Comparison of ENCODE assay signal across 1 cellular context in the genomic region with DNA sequence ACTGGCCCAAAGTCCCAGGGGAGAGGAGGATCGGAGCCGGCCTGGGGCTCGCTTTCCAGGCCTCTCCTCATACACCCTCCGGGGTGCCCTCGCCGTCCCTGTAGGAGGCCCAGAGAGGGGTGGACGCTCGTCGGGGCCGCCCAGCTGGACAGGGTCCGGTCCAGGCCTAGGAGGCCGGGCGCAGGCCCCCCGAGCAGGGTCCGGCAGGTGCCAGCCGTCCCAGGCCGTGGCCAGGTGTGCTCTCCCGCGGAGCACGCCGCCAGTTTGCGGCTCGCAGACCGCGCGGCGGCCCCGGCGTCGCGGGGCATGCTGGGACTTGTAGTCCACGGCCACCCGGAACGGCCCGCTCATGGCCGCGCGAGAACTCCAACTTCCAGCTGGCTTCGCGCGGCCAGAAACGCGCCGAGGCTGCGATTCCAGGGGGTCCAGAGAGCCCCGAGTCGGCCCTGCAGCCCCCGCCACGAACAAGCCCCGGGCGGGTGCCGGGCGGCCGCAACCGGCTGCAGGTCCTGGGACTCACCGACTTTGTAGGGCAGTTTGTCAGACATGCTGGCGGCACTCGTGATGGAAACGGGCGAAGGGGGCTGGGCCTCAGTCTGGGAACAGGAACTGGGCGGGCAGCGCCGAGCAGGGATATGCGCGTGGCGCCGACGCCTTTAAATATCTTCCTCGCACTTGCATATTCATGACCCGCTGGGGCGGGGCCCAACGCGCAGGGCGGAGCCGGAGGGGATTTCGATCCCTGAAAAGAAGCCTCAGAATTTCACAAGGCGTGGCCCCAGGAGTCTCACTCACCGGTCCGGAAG.
TF ChIP-seq lines count a peak whose summit lies in the region.

A gene (minus strand): TSS at position 633 of the 806 bp plus-strand sequence. CDS start 85 bp downstream, at position 548.

TF ChIP-seq in WTC11, 78 proteins besides CTCF, POLR2A, EP300 and RAD21 (continued from another document and continues in another):
- TF ChIP-seq, protein P1, sequence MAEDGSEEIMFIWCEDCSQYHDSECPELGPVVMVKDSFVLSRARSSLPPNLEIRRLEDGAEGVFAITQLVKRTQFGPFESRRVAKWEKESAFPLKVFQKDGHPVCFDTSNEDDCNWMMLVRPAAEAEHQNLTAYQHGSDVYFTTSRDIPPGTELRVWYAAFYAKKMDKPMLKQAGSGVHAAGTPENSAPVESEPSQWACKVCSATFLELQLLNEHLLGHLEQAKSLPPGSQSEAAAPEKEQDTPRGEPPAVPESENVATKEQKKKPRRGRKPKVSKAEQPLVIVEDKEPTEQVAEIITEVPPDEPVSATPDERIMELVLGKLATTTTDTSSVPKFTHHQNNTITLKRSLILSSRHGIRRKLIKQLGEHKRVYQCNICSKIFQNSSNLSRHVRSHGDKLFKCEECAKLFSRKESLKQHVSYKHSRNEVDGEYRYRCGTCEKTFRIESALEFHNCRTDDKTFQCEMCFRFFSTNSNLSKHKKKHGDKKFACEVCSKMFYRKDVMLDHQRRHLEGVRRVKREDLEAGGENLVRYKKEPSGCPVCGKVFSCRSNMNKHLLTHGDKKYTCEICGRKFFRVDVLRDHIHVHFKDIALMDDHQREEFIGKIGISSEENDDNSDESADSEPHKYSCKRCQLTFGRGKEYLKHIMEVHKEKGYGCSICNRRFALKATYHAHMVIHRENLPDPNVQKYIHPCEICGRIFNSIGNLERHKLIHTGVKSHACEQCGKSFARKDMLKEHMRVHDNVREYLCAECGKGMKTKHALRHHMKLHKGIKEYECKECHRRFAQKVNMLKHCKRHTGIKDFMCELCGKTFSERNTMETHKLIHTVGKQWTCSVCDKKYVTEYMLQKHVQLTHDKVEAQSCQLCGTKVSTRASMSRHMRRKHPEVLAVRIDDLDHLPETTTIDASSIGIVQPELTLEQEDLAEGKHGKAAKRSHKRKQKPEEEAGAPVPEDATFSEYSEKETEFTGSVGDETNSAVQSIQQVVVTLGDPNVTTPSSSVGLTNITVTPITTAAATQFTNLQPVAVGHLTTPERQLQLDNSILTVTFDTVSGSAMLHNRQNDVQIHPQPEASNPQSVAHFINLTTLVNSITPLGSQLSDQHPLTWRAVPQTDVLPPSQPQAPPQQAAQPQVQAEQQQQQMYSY (CRISPR knock-in tag; IDR thresholded peaks at IDR 0.05): no peak; the same call in 1 of the 2 replicates
- TF ChIP-seq ZNF671 (CRISPR knock-in tag; IDR thresholded peaks at IDR 0.05) (no peak), SMAD4 (CRISPR knock-in tag; IDR thresholded peaks at IDR 0.05) (0 out of 2 replicates have a peak, but pooled peaks have one; percentile 59), KAT7 (CRISPR knock-in tag; IDR thresholded peaks at IDR 0.05; ENCODE audit: borderline replicate concordance) (0 out of 2 replicates have a peak, but pooled peaks have one; percentile 73), TP53 (CRISPR knock-in tag; IDR thresholded peaks at IDR 0.05) (no peak), SOX15 (CRISPR knock-in tag; IDR thresholded peaks at IDR 0.05) (no peak), MYBL2 (CRISPR knock-in tag; IDR thresholded peaks at IDR 0.05) (no peak), HMGA2 (CRISPR knock-in tag; IDR thresholded peaks at IDR 0.05) (no peak), RELA (CRISPR knock-in tag; IDR thresholded peaks at IDR 0.05; ENCODE audit: borderline replicate concordance) (0 out of 2 replicates have a peak, but pooled peaks have one; percentile 68), IRF2 (CRISPR knock-in tag; IDR thresholded peaks at IDR 0.05; ENCODE audit: borderline replicate concordance, low read depth) (no peak), CREM (CRISPR knock-in tag; IDR thresholded peaks at IDR 0.05) (peak; percentile 61; the same call in 1 of the 2 replicates), TCF7 (CRISPR knock-in tag; IDR thresholded peaks at IDR 0.05; ENCODE audit: low read depth) (no peak)
- TF ChIP-seq, protein P2, sequence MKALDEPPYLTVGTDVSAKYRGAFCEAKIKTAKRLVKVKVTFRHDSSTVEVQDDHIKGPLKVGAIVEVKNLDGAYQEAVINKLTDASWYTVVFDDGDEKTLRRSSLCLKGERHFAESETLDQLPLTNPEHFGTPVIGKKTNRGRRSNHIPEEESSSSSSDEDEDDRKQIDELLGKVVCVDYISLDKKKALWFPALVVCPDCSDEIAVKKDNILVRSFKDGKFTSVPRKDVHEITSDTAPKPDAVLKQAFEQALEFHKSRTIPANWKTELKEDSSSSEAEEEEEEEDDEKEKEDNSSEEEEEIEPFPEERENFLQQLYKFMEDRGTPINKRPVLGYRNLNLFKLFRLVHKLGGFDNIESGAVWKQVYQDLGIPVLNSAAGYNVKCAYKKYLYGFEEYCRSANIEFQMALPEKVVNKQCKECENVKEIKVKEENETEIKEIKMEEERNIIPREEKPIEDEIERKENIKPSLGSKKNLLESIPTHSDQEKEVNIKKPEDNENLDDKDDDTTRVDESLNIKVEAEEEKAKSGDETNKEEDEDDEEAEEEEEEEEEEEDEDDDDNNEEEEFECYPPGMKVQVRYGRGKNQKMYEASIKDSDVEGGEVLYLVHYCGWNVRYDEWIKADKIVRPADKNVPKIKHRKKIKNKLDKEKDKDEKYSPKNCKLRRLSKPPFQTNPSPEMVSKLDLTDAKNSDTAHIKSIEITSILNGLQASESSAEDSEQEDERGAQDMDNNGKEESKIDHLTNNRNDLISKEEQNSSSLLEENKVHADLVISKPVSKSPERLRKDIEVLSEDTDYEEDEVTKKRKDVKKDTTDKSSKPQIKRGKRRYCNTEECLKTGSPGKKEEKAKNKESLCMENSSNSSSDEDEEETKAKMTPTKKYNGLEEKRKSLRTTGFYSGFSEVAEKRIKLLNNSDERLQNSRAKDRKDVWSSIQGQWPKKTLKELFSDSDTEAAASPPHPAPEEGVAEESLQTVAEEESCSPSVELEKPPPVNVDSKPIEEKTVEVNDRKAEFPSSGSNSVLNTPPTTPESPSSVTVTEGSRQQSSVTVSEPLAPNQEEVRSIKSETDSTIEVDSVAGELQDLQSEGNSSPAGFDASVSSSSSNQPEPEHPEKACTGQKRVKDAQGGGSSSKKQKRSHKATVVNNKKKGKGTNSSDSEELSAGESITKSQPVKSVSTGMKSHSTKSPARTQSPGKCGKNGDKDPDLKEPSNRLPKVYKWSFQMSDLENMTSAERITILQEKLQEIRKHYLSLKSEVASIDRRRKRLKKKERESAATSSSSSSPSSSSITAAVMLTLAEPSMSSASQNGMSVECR (CRISPR knock-in tag; IDR thresholded peaks at IDR 0.05; ENCODE audit: borderline replicate concordance): peak; percentile 84
- TF ChIP-seq, protein P3, sequence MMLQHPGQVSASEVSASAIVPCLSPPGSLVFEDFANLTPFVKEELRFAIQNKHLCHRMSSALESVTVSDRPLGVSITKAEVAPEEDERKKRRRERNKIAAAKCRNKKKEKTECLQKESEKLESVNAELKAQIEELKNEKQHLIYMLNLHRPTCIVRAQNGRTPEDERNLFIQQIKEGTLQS (CRISPR knock-in tag; conservative IDR thresholded peaks at IDR 0.05): no peak
- TF ChIP-seq, protein P4, sequence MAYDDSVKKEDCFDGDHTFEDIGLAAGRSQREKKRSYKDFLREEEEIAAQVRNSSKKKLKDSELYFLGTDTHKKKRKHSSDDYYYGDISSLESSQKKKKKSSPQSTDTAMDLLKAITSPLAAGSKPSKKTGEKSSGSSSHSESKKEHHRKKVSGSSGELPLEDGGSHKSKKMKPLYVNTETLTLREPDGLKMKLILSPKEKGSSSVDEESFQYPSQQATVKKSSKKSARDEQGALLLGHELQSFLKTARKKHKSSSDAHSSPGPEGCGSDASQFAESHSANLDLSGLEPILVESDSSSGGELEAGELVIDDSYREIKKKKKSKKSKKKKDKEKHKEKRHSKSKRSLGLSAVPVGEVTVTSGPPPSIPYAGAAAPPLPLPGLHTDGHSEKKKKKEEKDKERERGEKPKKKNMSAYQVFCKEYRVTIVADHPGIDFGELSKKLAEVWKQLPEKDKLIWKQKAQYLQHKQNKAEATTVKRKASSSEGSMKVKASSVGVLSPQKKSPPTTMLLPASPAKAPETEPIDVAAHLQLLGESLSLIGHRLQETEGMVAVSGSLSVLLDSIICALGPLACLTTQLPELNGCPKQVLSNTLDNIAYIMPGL (CRISPR knock-in tag; IDR thresholded peaks at IDR 0.05): peak; percentile 79; the same call in 1 of the 2 replicates
- TF ChIP-seq, protein P5, sequence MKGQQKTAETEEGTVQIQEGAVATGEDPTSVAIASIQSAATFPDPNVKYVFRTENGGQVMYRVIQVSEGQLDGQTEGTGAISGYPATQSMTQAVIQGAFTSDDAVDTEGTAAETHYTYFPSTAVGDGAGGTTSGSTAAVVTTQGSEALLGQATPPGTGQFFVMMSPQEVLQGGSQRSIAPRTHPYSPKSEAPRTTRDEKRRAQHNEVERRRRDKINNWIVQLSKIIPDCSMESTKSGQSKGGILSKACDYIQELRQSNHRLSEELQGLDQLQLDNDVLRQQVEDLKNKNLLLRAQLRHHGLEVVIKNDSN (CRISPR knock-in tag; IDR thresholded peaks at IDR 0.05): peak; percentile 7; the same call in 1 of the 2 replicates
- TF ChIP-seq, protein P6, sequence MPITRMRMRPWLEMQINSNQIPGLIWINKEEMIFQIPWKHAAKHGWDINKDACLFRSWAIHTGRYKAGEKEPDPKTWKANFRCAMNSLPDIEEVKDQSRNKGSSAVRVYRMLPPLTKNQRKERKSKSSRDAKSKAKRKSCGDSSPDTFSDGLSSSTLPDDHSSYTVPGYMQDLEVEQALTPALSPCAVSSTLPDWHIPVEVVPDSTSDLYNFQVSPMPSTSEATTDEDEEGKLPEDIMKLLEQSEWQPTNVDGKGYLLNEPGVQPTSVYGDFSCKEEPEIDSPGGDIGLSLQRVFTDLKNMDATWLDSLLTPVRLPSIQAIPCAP (CRISPR knock-in tag; IDR thresholded peaks at IDR 0.05): no peak
- TF ChIP-seq, protein P7, sequence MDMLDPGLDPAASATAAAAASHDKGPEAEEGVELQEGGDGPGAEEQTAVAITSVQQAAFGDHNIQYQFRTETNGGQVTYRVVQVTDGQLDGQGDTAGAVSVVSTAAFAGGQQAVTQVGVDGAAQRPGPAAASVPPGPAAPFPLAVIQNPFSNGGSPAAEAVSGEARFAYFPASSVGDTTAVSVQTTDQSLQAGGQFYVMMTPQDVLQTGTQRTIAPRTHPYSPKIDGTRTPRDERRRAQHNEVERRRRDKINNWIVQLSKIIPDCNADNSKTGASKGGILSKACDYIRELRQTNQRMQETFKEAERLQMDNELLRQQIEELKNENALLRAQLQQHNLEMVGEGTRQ (CRISPR knock-in tag; IDR thresholded peaks at IDR 0.05): 0 out of 2 replicates have a peak, but pooled peaks have one; percentile 42
- TF ChIP-seq, protein P8, sequence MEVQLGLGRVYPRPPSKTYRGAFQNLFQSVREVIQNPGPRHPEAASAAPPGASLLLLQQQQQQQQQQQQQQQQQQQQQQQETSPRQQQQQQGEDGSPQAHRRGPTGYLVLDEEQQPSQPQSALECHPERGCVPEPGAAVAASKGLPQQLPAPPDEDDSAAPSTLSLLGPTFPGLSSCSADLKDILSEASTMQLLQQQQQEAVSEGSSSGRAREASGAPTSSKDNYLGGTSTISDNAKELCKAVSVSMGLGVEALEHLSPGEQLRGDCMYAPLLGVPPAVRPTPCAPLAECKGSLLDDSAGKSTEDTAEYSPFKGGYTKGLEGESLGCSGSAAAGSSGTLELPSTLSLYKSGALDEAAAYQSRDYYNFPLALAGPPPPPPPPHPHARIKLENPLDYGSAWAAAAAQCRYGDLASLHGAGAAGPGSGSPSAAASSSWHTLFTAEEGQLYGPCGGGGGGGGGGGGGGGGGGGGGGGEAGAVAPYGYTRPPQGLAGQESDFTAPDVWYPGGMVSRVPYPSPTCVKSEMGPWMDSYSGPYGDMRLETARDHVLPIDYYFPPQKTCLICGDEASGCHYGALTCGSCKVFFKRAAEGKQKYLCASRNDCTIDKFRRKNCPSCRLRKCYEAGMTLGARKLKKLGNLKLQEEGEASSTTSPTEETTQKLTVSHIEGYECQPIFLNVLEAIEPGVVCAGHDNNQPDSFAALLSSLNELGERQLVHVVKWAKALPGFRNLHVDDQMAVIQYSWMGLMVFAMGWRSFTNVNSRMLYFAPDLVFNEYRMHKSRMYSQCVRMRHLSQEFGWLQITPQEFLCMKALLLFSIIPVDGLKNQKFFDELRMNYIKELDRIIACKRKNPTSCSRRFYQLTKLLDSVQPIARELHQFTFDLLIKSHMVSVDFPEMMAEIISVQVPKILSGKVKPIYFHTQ (CRISPR knock-in tag; IDR thresholded peaks at IDR 0.05): no peak
- TF ChIP-seq, protein P9, sequence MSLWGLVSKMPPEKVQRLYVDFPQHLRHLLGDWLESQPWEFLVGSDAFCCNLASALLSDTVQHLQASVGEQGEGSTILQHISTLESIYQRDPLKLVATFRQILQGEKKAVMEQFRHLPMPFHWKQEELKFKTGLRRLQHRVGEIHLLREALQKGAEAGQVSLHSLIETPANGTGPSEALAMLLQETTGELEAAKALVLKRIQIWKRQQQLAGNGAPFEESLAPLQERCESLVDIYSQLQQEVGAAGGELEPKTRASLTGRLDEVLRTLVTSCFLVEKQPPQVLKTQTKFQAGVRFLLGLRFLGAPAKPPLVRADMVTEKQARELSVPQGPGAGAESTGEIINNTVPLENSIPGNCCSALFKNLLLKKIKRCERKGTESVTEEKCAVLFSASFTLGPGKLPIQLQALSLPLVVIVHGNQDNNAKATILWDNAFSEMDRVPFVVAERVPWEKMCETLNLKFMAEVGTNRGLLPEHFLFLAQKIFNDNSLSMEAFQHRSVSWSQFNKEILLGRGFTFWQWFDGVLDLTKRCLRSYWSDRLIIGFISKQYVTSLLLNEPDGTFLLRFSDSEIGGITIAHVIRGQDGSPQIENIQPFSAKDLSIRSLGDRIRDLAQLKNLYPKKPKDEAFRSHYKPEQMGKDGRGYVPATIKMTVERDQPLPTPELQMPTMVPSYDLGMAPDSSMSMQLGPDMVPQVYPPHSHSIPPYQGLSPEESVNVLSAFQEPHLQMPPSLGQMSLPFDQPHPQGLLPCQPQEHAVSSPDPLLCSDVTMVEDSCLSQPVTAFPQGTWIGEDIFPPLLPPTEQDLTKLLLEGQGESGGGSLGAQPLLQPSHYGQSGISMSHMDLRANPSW (CRISPR knock-in tag; conservative IDR thresholded peaks at IDR 0.05; ENCODE audit: low read depth): no peak
- TF ChIP-seq, protein P10, sequence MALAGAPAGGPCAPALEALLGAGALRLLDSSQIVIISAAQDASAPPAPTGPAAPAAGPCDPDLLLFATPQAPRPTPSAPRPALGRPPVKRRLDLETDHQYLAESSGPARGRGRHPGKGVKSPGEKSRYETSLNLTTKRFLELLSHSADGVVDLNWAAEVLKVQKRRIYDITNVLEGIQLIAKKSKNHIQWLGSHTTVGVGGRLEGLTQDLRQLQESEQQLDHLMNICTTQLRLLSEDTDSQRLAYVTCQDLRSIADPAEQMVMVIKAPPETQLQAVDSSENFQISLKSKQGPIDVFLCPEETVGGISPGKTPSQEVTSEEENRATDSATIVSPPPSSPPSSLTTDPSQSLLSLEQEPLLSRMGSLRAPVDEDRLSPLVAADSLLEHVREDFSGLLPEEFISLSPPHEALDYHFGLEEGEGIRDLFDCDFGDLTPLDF (CRISPR knock-in tag; IDR thresholded peaks at IDR 0.05): peak; percentile 71; the same call in 1 of the 2 replicates
- TF ChIP-seq, protein P11, sequence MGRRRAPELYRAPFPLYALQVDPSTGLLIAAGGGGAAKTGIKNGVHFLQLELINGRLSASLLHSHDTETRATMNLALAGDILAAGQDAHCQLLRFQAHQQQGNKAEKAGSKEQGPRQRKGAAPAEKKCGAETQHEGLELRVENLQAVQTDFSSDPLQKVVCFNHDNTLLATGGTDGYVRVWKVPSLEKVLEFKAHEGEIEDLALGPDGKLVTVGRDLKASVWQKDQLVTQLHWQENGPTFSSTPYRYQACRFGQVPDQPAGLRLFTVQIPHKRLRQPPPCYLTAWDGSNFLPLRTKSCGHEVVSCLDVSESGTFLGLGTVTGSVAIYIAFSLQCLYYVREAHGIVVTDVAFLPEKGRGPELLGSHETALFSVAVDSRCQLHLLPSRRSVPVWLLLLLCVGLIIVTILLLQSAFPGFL (CRISPR knock-in tag; IDR thresholded peaks at IDR 0.05; ENCODE audit: borderline replicate concordance): no peak; the same call in 1 of the 2 replicates
